8 cellular contexts compared by ENCODE assay signal in genomic region chr18:12947355-12948054, GRCh38. TPM values are rescaled to one million over a fixed set of nuclear protein-coding genes. Genes with fewer than 3 reads are reported as not detected.
DNase-seq lines count a peak whose midpoint lies in the region; ATAC-seq and TF ChIP-seq lines count a peak whose summit lies in the region.

Gene SEH1L (plus strand): TSS chr18:12948011. CDS start chr18:12948122, 111 bp downstream.

- no peaks in the 10 kb centered on the region for H3K9me2 ChIP-seq in PC-3 (replicated peaks; ENCODE audit: low read length)

- H3K4me2 ChIP-seq in PC-3 (ENCODE audit: low read length) = peak within 1 kb of the TSS; percentile 96

- H3F3A ChIP-seq in PC-3 (ENCODE audit: low read length, unreplicated experiment) = no peaks in the 10 kb centered on the region

- peak within 1 kb of the TSS; percentile 92 for H2AFZ ChIP-seq in PC-3 (ENCODE audit: low read length)

- H3K27me3 ChIP-seq in PC-3 (ENCODE audit: low read length) = no peaks in the 10 kb centered on the region

- H3K36me3 ChIP-seq in PC-3 (ENCODE audit: low read depth, low read length) = peaks cover 6% of the 10 kb centered on the region; the same call in 1 of the 2 replicates

- CTCF ChIA-PET in PC-3 (lab: Charles Lee) = interaction anchor here (0.6 kb wide), 1 partner anchor 245 kb away, joined by 5 read pairs; the partner anchor contains the start of genes CEP76 and PSMG2

- H3K27ac ChIP-seq in PC-3 (ENCODE audit: low read length) = peak within 1 kb of the TSS; percentile 96
- peak within 1 kb of the TSS; percentile 95 for H3K27ac ChIP-seq in epithelial cell of prostate

- peak within 1 kb of the TSS; percentile 94 for H3K9ac ChIP-seq in PC-3 (ENCODE audit: low read length)

- peak within 1 kb of the TSS; percentile 93 for H3K4me3 ChIP-seq in Jurkat, Clone E6-1 (ENCODE audit: low read length)
- H3K4me3 ChIP-seq in PC-3 (ENCODE audit: low read length) = peak within 1 kb of the TSS; percentile 90

- TF ChIP-seq CTCF in PC-3 (conservative IDR thresholded peaks at IDR 0.05; ENCODE audit: low read depth, low read length) = no peak

- intact Hi-C loops in PC-3 (cut with micrococcal nuclease) = loop anchor here (2.0 to 5.0 kb wide), 2 partner anchors 43 to 570 kb away; partner anchors contain the start of genes AFG3L2 and CEP192

- peaks cover 59% of the 10 kb centered on the region for H3K79me2 ChIP-seq in PC-3 (ENCODE audit: low read length)

- H3K4me1 ChIP-seq in PC-3 (ENCODE audit: insufficient read depth, low read length) = peaks cover 23% of the 10 kb centered on the region

- POLR2A ChIA-PET in PC-3 (lab: Charles Lee; ENCODE audit: unreplicated experiment) = interaction anchor here (0.6 kb wide), 1 partner anchor 64 kb away, joined by 4 read pairs; no protein-coding TSS in a partner anchor

- H4K20me1 ChIP-seq in PC-3 (ENCODE audit: low read length) = peaks cover 13% of the 10 kb centered on the region; the same call in 1 of the 2 replicates

- DNase-seq in DMS 273 treated with DMSO at 0.1 percent for 48 hours (lab: John Stamatoyannopoulos, UW) (peak; percentile 92), PC-3 (peak; percentile 95), activated T-cell treated with anti-CD3 and anti-CD28 coated beads for 48 hours (ENCODE audit: low read depth) (peak; percentile 98), epithelial cell of prostate (ENCODE audit: low read depth, low spot score) (peak; percentile 87), mucosa of gallbladder (ENCODE audit: low spot score) (peak; percentile 99)
- peak; percentile 94 for DNase-seq in Jurkat, Clone E6-1 (ENCODE audit: low read depth, low spot score)
- peak; percentile 99 for DNase-seq in stimulated activated CD8-positive, alpha-beta memory T cell treated with anti-CD3 and anti-CD28 coated beads, Interleukin-4, amount 100 ng/mL, for 24 hours (ENCODE audit: low read depth)

- no peaks in the 10 kb centered on the region for H3K9me3 ChIP-seq in PC-3 (ENCODE audit: low read length)

- ATAC-seq in GM21619 (IDR thresholded peaks at IDR 0.05; ENCODE audit: unreplicated experiment) (peak; percentile 72), PC-3 (peak; percentile 88)

- BruUV-seq in PC-3 (replicated peaks; lab: Mats Ljungman, UMichigan) = no TSS peak

RNA-seq across cellular contexts. Expression of gene SEH1L, which starts in this region (rescaled TPM):
- 65.4 TPM for polyA plus RNA-seq in Jurkat, Clone E6-1 (2012; ENCODE audit: insufficient read depth, insufficient read length)
- total RNA-seq in PC-3 (2014; rRNA removed) (61.2 TPM in 2 replicates), mucosa of gallbladder (25.5 TPM)

Comparison
In these comparisons a context has a peak if more than half of its experiments do, and no peak if none do; other contexts are left out.
1. Peak in every context shown above with its lines: DNase-seq, ATAC-seq, H3K4me3 ChIP-seq and H3K27ac ChIP-seq.